25 cellular contexts compared by ENCODE assay signal in genomic region chr6:135419162-135419561, GRCh38.
DNase-seq lines count a peak whose midpoint lies in the region; ATAC-seq and TF ChIP-seq lines count a peak whose summit lies in the region.
"Had no signal": no experiment of that assay in that cellular context is flagged by ENCODE, and none has a peak within 500 bp of the region (broad histone marks: within the 10 kb centered on the region; RNA-seq: fewer than 3 reads in every experiment).

No MANE protein-coding gene starts in this region.

- H3K36me3 Mint-ChIP-seq in mesothelial cell of epicardium = peaks cover 7% of the 10 kb centered on the region
- H3K36me3 Mint-ChIP-seq in activated naive CD8-positive, alpha-beta T cell treated with anti-CD3 and anti-CD28 coated beads, Interleukin-2, amount 50 U/mL, for 24 hours (ENCODE audit: low read depth) = peaks cover 20% of the 10 kb centered on the region
- H3K36me3 Mint-ChIP-seq: natural killer cell treated with Interleukin-12 subunit alpha and Interleukin-12 subunit beta and Interleukin-15 and Interleukin-18, amount 100 ng/mL, for 72 hours; WTC11 had no signal

- H3K27me3 Mint-ChIP-seq in mesothelial cell of epicardium (ENCODE audit: low read depth) = no peaks in the 10 kb centered on the region
- H3K27me3 Mint-ChIP-seq in activated naive CD8-positive, alpha-beta T cell treated with anti-CD3 and anti-CD28 coated beads, Interleukin-2, amount 50 U/mL, for 24 hours = no peaks in the 10 kb centered on the region
- H3K27me3 Mint-ChIP-seq: activated naive CD8-positive, alpha-beta T cell; CD4-positive, CD25-positive, alpha-beta regulatory T cell; effector memory CD8-positive, alpha-beta T cell; IgD-negative memory B cell; natural killer cell treated with Interleukin-12 subunit alpha and Interleukin-12 subunit beta and Interleukin-15 and Interleukin-18, amount 100 ng/mL, for 72 hours had no signal

- no peak overlapping the region for H3K27ac Mint-ChIP-seq in mesothelial cell of epicardium
- no peak overlapping the region for H3K27ac Mint-ChIP-seq in activated naive CD8-positive, alpha-beta T cell treated with anti-CD3 and anti-CD28 coated beads, Interleukin-2, amount 50 U/mL, for 24 hours
- H3K27ac Mint-ChIP-seq: activated naive CD8-positive, alpha-beta T cell; CD4-positive, CD25-positive, alpha-beta regulatory T cell; effector memory CD8-positive, alpha-beta T cell; IgD-negative memory B cell; natural killer cell treated with Interleukin-12 subunit alpha and Interleukin-12 subunit beta and Interleukin-15 and Interleukin-18, amount 100 ng/mL, for 72 hours; WTC11 had no signal

- peaks cover 5% of the 10 kb centered on the region for H3K9me3 Mint-ChIP-seq in mesothelial cell of epicardium
- H3K9me3 Mint-ChIP-seq in activated naive CD8-positive, alpha-beta T cell treated with anti-CD3 and anti-CD28 coated beads, Interleukin-2, amount 50 U/mL, for 24 hours = no peaks in the 10 kb centered on the region
- H3K9me3 Mint-ChIP-seq: CD4-positive, CD25-positive, alpha-beta regulatory T cell; effector memory CD8-positive, alpha-beta T cell; IgD-negative memory B cell; natural killer cell treated with Interleukin-12 subunit alpha and Interleukin-12 subunit beta and Interleukin-15 and Interleukin-18, amount 100 ng/mL, for 72 hours; WTC11 had no signal

- POLR2A ChIA-PET in AG04449 (lab: Yijun Ruan, JAX) = no interaction called here

- H3K4me1 Mint-ChIP-seq in mesothelial cell of epicardium = peaks cover 5% of the 10 kb centered on the region
- peaks cover 3% of the 10 kb centered on the region for H3K4me1 Mint-ChIP-seq in activated naive CD8-positive, alpha-beta T cell treated with anti-CD3 and anti-CD28 coated beads, Interleukin-2, amount 50 U/mL, for 24 hours
- H3K4me1 Mint-ChIP-seq: IgD-negative memory B cell had no signal

- ATAC-seq in activated naive CD8-positive, alpha-beta T cell treated with anti-CD3 and anti-CD28 coated beads, Interleukin-2, amount 50 U/mL, for 24 hours = no peak
- ATAC-seq: effector memory CD8-positive, alpha-beta T cell; gastrocnemius medialis; natural killer cell treated with Interleukin-12 subunit alpha and Interleukin-12 subunit beta and Interleukin-15 and Interleukin-18, amount 100 ng/mL, for 72 hours; Right ventricle myocardium inferior; WTC11 had no signal

- peak; percentile 60 for DNase-seq in AG04449 (ENCODE audit: low read depth, low spot score)
- peak; percentile 31 for DNase-seq in HCEC 1CT
- DNase-seq in amniotic epithelial cell (ENCODE audit: low read depth) = peak; percentile 82
- peak; percentile 79 for DNase-seq in fibroblast of mammary gland (ENCODE audit: low read depth)
- DNase-seq in mesothelial cell of epicardium (ENCODE audit: low spot score in 2 of 2, unreplicated experiment in 2 of 2) = no peak
- DNase-seq in DMS 273 treated with DMSO at 0.1 percent for 48 hours (lab: John Stamatoyannopoulos, UW) = no peak
- no peak for DNase-seq in activated naive CD8-positive, alpha-beta T cell treated with anti-CD3 and anti-CD28 coated beads, Interleukin-2, amount 50 U/mL, for 24 hours
- DNase-seq in OCI-M2 (lab: John Stamatoyannopoulos, UW; ENCODE audit: unreplicated experiment) = no peak
- DNase-seq: CD4-positive, CD25-positive, alpha-beta regulatory T cell; central memory CD4-positive, alpha-beta T cell; DMS53; effector memory CD8-positive, alpha-beta T cell; gastrocnemius medialis; GOT3; mesenchymal stem cell; NCI-H1092; NCI-H2107; NCI-H524; stimulated activated CD8-positive, alpha-beta memory T cell treated with anti-CD3 and anti-CD28 coated beads, Interleukin-4, amount 100 ng/mL, for 48 hours had no signal

- CTCF ChIA-PET in AG04449 (lab: Yijun Ruan, JAX) = interaction anchor here (0.8 to 1.6 kb wide), 5 partner anchors 9 to 275 kb away, joined by 3 to 4 read pairs (median 3); no protein-coding TSS in a partner anchor

- H3K4me3 Mint-ChIP-seq in mesothelial cell of epicardium = no peak overlapping the region
- H3K4me3 Mint-ChIP-seq in activated naive CD8-positive, alpha-beta T cell treated with anti-CD3 and anti-CD28 coated beads, Interleukin-2, amount 50 U/mL, for 24 hours = no peak overlapping the region
- H3K4me3 Mint-ChIP-seq: activated naive CD8-positive, alpha-beta T cell; CD4-positive, CD25-positive, alpha-beta regulatory T cell; effector memory CD8-positive, alpha-beta T cell; IgD-negative memory B cell; natural killer cell treated with Interleukin-12 subunit alpha and Interleukin-12 subunit beta and Interleukin-15 and Interleukin-18, amount 100 ng/mL, for 72 hours; WTC11 had no signal

- H3K4me3 ChIP-seq in AG04449 (ENCODE audit: low read depth, low read length) (no peak overlapping the region), fibroblast of mammary gland (ENCODE audit: control insufficient read depth, low read depth, low read length) (no peak overlapping the region)
- H3K4me3 ChIP-seq: gastrocnemius medialis, suprapubic skin had no signal

- TF ChIP-seq CTCF in AG04449 (IDR thresholded peaks at IDR 0.05; ENCODE audit: insufficient read depth, low read length, missing control alignments) (no peak), fibroblast of mammary gland (conservative IDR thresholded peaks at IDR 0.05; ENCODE audit: control insufficient read depth, insufficient read depth, low read depth, low read length) (no peak), mesothelial cell of epicardium (IDR thresholded peaks at IDR 0.05; ENCODE audit: unreplicated experiment) (no peak)

Comparison
In these comparisons a context has a peak if more than half of its experiments do, and no peak if none do; other contexts are left out.
1. DNase-seq: peak in AG04449 (single experiment), HCEC 1CT (single experiment), amniotic epithelial cell (single experiment) and fibroblast of mammary gland (single experiment); none in mesothelial cell of epicardium (0 of 2), DMS 273 treated with DMSO at 0.1 percent for 48 hours (single experiment), activated naive CD8-positive, alpha-beta T cell treated with anti-CD3 and anti-CD28 coated beads, Interleukin-2, amount 50 U/mL, for 24 hours (single experiment) and OCI-M2 (single experiment).